9 cellular contexts compared by ENCODE assay signal in genomic region chr19:33375760-33376159, GRCh38. TPM values are rescaled to one million over a fixed set of nuclear protein-coding genes. Genes with fewer than 3 reads are reported as not detected.
DNase-seq lines count a peak whose midpoint lies in the region; TF ChIP-seq lines count a peak whose summit lies in the region.
"Had no signal": no experiment of that assay in that cellular context is flagged by ENCODE, and none has a peak within 500 bp of the region (broad histone marks: within the 10 kb centered on the region; RNA-seq: fewer than 3 reads in every experiment).

No MANE protein-coding gene starts in this region.

- peaks cover 59% of the 10 kb centered on the region for H3K4me1 Mint-ChIP-seq in activated naive CD4-positive, alpha-beta T cell treated with anti-CD3 and anti-CD28 coated beads for 36 hours (ENCODE audit: low read depth)
- peaks cover 50% of the 10 kb centered on the region for H3K4me1 Mint-ChIP-seq in activated CD4-positive, alpha-beta memory T cell treated with anti-CD3 and anti-CD28 coated beads for 36 hours (ENCODE audit: low read depth)

- no peak overlapping the region for H3K27ac Mint-ChIP-seq in activated naive CD4-positive, alpha-beta T cell treated with anti-CD3 and anti-CD28 coated beads for 36 hours
- H3K27ac Mint-ChIP-seq in activated CD4-positive, alpha-beta memory T cell treated with anti-CD3 and anti-CD28 coated beads for 36 hours = no peak overlapping the region

- H4K20me1 ChIP-seq in hepatocyte (ENCODE audit: insufficient read depth, poor library complexity, severe bottlenecking) = peaks cover 63% of the 10 kb centered on the region

- H3K9me3 Mint-ChIP-seq in activated naive CD4-positive, alpha-beta T cell treated with anti-CD3 and anti-CD28 coated beads for 36 hours = no peaks in the 10 kb centered on the region
- H3K9me3 Mint-ChIP-seq in activated CD4-positive, alpha-beta memory T cell treated with anti-CD3 and anti-CD28 coated beads for 36 hours = no peaks in the 10 kb centered on the region

- 95% methylated on average over 1 of the region's 1 CpG for WGBS in hepatocyte (ENCODE audit: low lambda C conversion rate, missing lambda C conversion rate)
- WGBS in transverse colon (ENCODE audit: low coverage in 1 of 2), 2 donors = 43 to 79% methylated on average over 1 of the region's 1 CpG

- POLR2A ChIA-PET in activated CD4-positive, alpha-beta memory T cell treated with anti-CD3 and anti-CD28 coated beads for 36 hours (lab: Charles Lee) = no interaction called here
- POLR2A ChIA-PET in HEK293T (lab: Yijun Ruan, JAX) = interaction anchor here (1.7 to 2.7 kb wide), 2 partner anchors 65 to 72 kb away, joined by 4 to 37 read pairs; partner anchors contain the start of gene CEBPA

- TF ChIP-seq CTCF in hepatocyte (IDR thresholded peaks at IDR 0.05; ENCODE audit: poor library complexity) = no peak
- TF ChIP-seq CTCF in transverse colon (IDR thresholded peaks at IDR 0.05) = no peak

- H3K4me1 ChIP-seq in hepatocyte (ENCODE audit: insufficient read depth) = peaks cover 42% of the 10 kb centered on the region
- H3K4me1 ChIP-seq in transverse colon = peaks cover 20 to 57% (median 42%) of the 10 kb centered on the region in 4 donors

- no peak for TF ChIP-seq POLR2A in transverse colon (IDR thresholded peaks at IDR 0.05)

- peaks cover 33% of the 10 kb centered on the region for H3K36me3 Mint-ChIP-seq in activated naive CD4-positive, alpha-beta T cell treated with anti-CD3 and anti-CD28 coated beads for 36 hours (ENCODE audit: low read depth)
- H3K36me3 Mint-ChIP-seq in activated CD4-positive, alpha-beta memory T cell treated with anti-CD3 and anti-CD28 coated beads for 36 hours = peaks cover 24% of the 10 kb centered on the region

- H3K27me3 Mint-ChIP-seq in activated naive CD4-positive, alpha-beta T cell treated with anti-CD3 and anti-CD28 coated beads for 36 hours (ENCODE audit: low read depth) = no peaks in the 10 kb centered on the region
- no peaks in the 10 kb centered on the region for H3K27me3 Mint-ChIP-seq in activated CD4-positive, alpha-beta memory T cell treated with anti-CD3 and anti-CD28 coated beads for 36 hours

- in situ Hi-C loops in transverse colon (cut with MboI; ENCODE audit: low pct_ligation_motif_present in 1 of 4, low pct_unique_long_range_greater_than_20kb in 1 of 4, low sequenced_read_pairs in 3 of 4) = no loop called here

- CTCF ChIA-PET in activated naive CD4-positive, alpha-beta T cell treated with anti-CD3 and anti-CD28 coated beads for 36 hours (lab: Charles Lee) = interaction anchor here (1.1 to 1.4 kb wide), 2 partner anchors 40 to 139 kb away, joined by 3 read pairs; no protein-coding TSS in a partner anchor
- CTCF ChIA-PET in activated CD4-positive, alpha-beta memory T cell treated with anti-CD3 and anti-CD28 coated beads for 36 hours (lab: Charles Lee) = interaction anchor here (1.1 to 4.2 kb wide), 4 partner anchors 31 to 199 kb away, joined by 3 to 14 read pairs (median 8); no protein-coding TSS in a partner anchor
- CTCF ChIA-PET in HEK293T (lab: Yijun Ruan, JAX) = interaction anchor here (0.7 to 1.2 kb wide), 3 partner anchors 24 to 191 kb away, joined by 3 to 4 read pairs (median 3); no protein-coding TSS in a partner anchor

- H3K4me3 ChIP-seq in hepatocyte = no peak overlapping the region
- no peak overlapping the region for H3K4me3 ChIP-seq in transverse colon
- H3K4me3 ChIP-seq in H7 (ENCODE audit: insufficient read depth, low read depth, low read length) = no peak overlapping the region

- DNase-seq in activated naive CD4-positive, alpha-beta T cell treated with anti-CD3 and anti-CD28 coated beads for 36 hours = no peak
- DNase-seq in activated naive CD4-positive, alpha-beta T cell (lab: John Stamatoyannopoulos, UW) = no peak
- no peak for DNase-seq in activated CD4-positive, alpha-beta memory T cell treated with anti-CD3 and anti-CD28 coated beads for 36 hours
- DNase-seq in hepatocyte (ENCODE audit: low spot score) = no peak
- DNase-seq in transverse colon = no peak
- no peak for DNase-seq in HEK293T (ENCODE audit: extremely low spot score)
- no peak for DNase-seq in globus pallidus (ENCODE audit: low spot score)
- no peak for DNase-seq in H7
- DNase-seq: MV-4-11 had no signal

- TF ChIP-seq EP300 in transverse colon (IDR thresholded peaks at IDR 0.05; ENCODE audit: low read depth) = no peak

- H3K4me2 ChIP-seq in hepatocyte = peak overlapping the region; percentile 86

- H3K27me3 ChIP-seq in hepatocyte (no peaks in the 10 kb centered on the region), transverse colon (no peaks in the 10 kb centered on the region), H7 (ENCODE audit: control insufficient read depth, insufficient read depth, low read length) (no peaks in the 10 kb centered on the region; the same call in 1 of the 2 replicates)

- intact Hi-C loops in activated naive CD4-positive, alpha-beta T cell treated with anti-CD3 and anti-CD28 coated beads for 36 hours (cut with micrococcal nuclease) = loop anchor here (10.0 kb wide), 1 partner anchor 401 kb away; the partner anchor contains the start of genes CEP89 and FAAP24
- intact Hi-C loops in activated CD4-positive, alpha-beta memory T cell treated with anti-CD3 and anti-CD28 coated beads for 36 hours (cut with micrococcal nuclease) = loop anchor here (10.0 kb wide), 1 partner anchor 141 kb away; no protein-coding TSS in a partner anchor
- intact Hi-C loops in transverse colon (cut with DNase I; ENCODE audit: low total_unique reads) = no loop called here

- H3K9me3 ChIP-seq in hepatocyte (ENCODE audit: low read depth) (no peaks in the 10 kb centered on the region), transverse colon (no peaks in the 10 kb centered on the region)

- H3K36me3 ChIP-seq in hepatocyte (replicated peaks; ENCODE audit: insufficient read depth, low read depth) = no peaks in the 10 kb centered on the region
- H3K36me3 ChIP-seq in transverse colon = peaks cover 0 to 4% (median 0%) of the 10 kb centered on the region in 4 donors
- H3K36me3 ChIP-seq in H7 (replicated peaks; ENCODE audit: control insufficient read depth, insufficient read depth, low read length) = no peaks in the 10 kb centered on the region; the same call in 1 of the 2 replicates

- H3K79me2 ChIP-seq in hepatocyte = peaks cover 67% of the 10 kb centered on the region

- H3K9me2 ChIP-seq in hepatocyte (replicated peaks; ENCODE audit: insufficient read depth) = no peaks in the 10 kb centered on the region

- no peak overlapping the region for H2AFZ ChIP-seq in hepatocyte

- H3K4me3 Mint-ChIP-seq in activated naive CD4-positive, alpha-beta T cell treated with anti-CD3 and anti-CD28 coated beads for 36 hours = peak overlapping the region; percentile 88
- peak overlapping the region; percentile 87 for H3K4me3 Mint-ChIP-seq in activated CD4-positive, alpha-beta memory T cell treated with anti-CD3 and anti-CD28 coated beads for 36 hours

- H3K27ac ChIP-seq in hepatocyte (peak overlapping the region; percentile 99), transverse colon (peak overlapping the region; percentile 98 to 100 (median 100))

TF ChIP-seq in HEK293T, 16 proteins besides CTCF, POLR2A, EP300 and RAD21:
- TF ChIP-seq TARDBP (IDR thresholded peaks at IDR 0.05) = no peak

RNA-seq across cellular contexts. Expression of gene CEBPG, which starts 2.3 kb away (rescaled TPM):
- 10 to 100 TPM; 37.3 to 38.7 TPM for total RNA-seq in activated naive CD4-positive, alpha-beta T cell treated with anti-CD3 and anti-CD28 coated beads for 36 hours
- total RNA-seq in activated CD4-positive, alpha-beta memory T cell treated with anti-CD3 and anti-CD28 coated beads for 36 hours = 10 to 100 TPM; 30.6 to 30.9 TPM
- total RNA-seq in hepatocyte (69.4 and 69.5 TPM in 2 replicates), transverse colon (10 to 100 TPM; 22.4 to 66.7 (median 46.9) TPM)
- polyA plus RNA-seq in hepatocyte = 26.2 and 33.1 TPM in 2 replicates
- total RNA-seq in H7 (2014; rRNA removed; shearing (Covaris generic)) = 25.8 and 29.4 TPM in 2 replicates
